36 cellular contexts compared by ENCODE assay signal in the genomic region with DNA sequence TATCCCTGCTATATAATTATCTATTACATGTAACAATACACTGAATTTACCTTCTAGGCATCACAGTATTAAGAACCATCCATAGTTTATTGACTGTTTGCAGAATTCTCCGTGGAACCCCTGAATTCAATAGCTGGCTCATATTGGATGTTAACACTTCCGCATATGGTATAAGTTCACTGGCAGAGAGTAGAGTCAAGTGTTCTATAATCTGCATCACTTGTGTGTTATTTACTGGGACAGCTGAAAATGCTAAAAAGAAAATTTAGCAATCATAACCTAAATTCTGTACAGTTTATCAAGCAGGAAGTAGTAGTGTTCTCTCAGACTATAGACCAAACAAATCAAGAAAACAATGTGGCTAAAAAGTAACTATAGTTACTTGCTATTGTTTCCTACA.
"Had no signal": no experiment of that assay in that cellular context is flagged by ENCODE, and none has a peak within 500 bp of the region (broad histone marks: within the 10 kb centered on the region; RNA-seq: fewer than 3 reads in every experiment).

No MANE protein-coding gene starts in this region.

- DNase-seq: Karpas-422, Kasumi-1, MG63, MM.1S, MV-4-11, NCI-H1048, NCI-H1092, NCI-H1092 treated with DMSO at 0.1 percent for 48 hours, NCI-H1105, NCI-H1105 treated with DMSO at 0.1 percent for 48 hours, NCI-H1417, NCI-H1417 treated with DMSO at 0.1 percent for 48 hours, NCI-H1436, NCI-H1436 treated with DMSO at 0.1 percent for 48 hours, NCI-H146, NCI-H1694, NCI-H1694 treated with DMSO at 0.1 percent for 48 hours, NCI-H187, NCI-H187 treated with DMSO at 0.1 percent for 48 hours, NCI-H1930, NCI-H2029, NCI-H2029 treated with DMSO at 0.1 percent for 48 hours, NCI-H2081, NCI-H2081 treated with DMSO at 0.1 percent for 48 hours, NCI-H2107, NCI-H2171, NCI-H2171 treated with DMSO at 0.1 percent for 48 hours, NCI-H2227 treated with DMSO at 0.1 percent for 48 hours, NCI-H226, NCI-H345, NCI-H446, NCI-H446 treated with DMSO at 0.1 percent for 48 hours, NCI-H510A, NCI-H510A treated with DMSO at 0.1 percent for 48 hours, NCI-H524, NCI-H524 treated with DMSO at 0.1 percent for 48 hours had no signal

- H3K27me3 ChIP-seq: MG63 had no signal

- H3K9me3 ChIP-seq: MG63 had no signal

- H3K4me3 ChIP-seq: MG63 had no signal
